ENCODE assay signal across 1 cellular context in the genomic region with DNA sequence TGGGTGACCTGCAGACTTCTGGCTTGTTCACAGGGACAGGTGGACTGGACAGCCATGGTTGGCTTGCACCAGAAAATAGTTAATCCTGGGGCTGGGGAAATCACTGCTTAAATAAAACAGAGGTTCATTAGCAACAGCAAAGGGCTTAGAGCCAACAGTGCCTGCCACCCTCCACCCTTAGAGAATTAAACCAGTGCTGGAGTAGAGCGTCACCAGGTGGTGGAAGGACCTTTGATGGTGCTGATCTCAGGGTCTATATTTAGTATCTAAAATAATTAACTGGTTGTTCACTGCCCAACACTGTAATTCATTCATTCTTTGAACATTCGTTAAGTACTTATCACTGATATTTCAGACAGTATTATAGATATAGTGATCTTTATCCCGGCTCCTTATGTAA.
TF ChIP-seq lines count a peak whose summit lies in the region.

No MANE protein-coding gene starts in this region.

TF ChIP-seq in HCT116, 20 proteins besides CTCF, POLR2A, EP300 and RAD21 (continued from another document):
- TF ChIP-seq EGR1 (IDR thresholded peaks at IDR 0.05; ENCODE audit: low read depth) (no peak), SP1 (IDR thresholded peaks at IDR 0.05; ENCODE audit: low read depth) (no peak)
- TF ChIP-seq, protein P1, sequence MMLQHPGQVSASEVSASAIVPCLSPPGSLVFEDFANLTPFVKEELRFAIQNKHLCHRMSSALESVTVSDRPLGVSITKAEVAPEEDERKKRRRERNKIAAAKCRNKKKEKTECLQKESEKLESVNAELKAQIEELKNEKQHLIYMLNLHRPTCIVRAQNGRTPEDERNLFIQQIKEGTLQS (IDR thresholded peaks at IDR 0.05): no peak
